Comparison of ENCODE assay signal across 2 cellular contexts in the genomic region with DNA sequence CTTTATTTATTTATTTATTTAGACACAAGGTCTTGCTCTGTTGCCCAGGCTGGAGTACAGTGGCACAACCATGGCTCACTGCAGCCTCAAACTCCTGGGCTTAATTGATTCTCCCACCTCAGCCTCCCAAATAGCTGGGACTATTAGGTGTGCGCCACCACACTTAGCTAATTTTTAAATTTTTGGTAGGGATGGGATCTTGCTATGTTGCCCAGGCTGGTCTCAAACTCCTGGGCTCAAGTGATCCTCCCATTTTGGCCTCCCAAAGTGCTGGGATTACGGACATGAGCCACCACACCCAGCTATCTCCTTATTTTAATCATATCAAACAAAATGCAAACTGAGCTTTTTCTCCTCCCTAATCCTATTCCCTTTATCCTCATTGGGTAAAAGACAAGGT.
TF ChIP-seq lines count a peak whose summit lies in the region.

No MANE protein-coding gene starts in this region.

TF ChIP-seq in K562, 482 proteins besides CTCF, POLR2A, EP300 and RAD21 (continued from another document):
- TF ChIP-seq BCOR (IDR thresholded peaks at IDR 0.05), result peak; percentile 36; the same call in 1 of the 2 replicates
- peak; percentile 41 for TF ChIP-seq RBM25 (IDR thresholded peaks at IDR 0.05; ENCODE audit: low read depth, low read length, severe bottlenecking)
- TF ChIP-seq ZNF121 (CRISPR knock-in tag; conservative IDR thresholded peaks at IDR 0.05), result peak; percentile 91

TF ChIP-seq in HepG2, 621 proteins besides CTCF, POLR2A, EP300 and RAD21:
- TF ChIP-seq ZNF121 (CRISPR knock-in tag; IDR thresholded peaks at IDR 0.05), result peak; percentile 84; the same call in 1 of the 2 replicates
- TF ChIP-seq ZNF460 (CRISPR knock-in tag; IDR thresholded peaks at IDR 0.05; ENCODE audit: borderline replicate concordance), result peak; percentile 26; the same call in 1 of the 2 replicates
